In the genomic region with DNA sequence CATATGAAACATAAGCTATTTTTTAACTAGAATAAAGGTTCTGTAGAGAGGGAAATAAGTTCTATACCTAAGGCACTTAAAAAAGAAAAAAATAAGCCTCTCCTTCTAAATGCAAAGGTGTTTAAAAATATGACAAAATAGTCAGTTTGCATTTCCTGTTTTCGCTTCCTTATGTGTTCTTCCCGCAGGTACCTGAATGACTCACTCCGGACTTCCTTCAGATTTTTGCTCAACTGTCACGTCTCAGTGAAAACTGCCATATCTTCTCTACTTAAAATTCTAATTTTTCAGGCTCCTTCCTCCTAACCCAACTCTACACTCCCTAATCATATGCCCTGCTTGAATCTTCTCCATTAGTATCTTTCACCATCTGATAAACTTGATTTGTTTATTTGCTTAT, we compare ENCODE assay signal across 12 cellular contexts.
A peak's percentile ranks its signal among the peaks of the same experiment; 100 is the strongest.
DNase-seq lines count a peak whose midpoint lies in the region; ATAC-seq and TF ChIP-seq lines count a peak whose summit lies in the region.
"Had no signal": no experiment of that assay in that cellular context is flagged by ENCODE, and none has a peak within 500 bp of the region (broad histone marks: within the 10 kb centered on the region; RNA-seq: fewer than 3 reads in every experiment).

No MANE protein-coding gene starts in this region.

- H3K4me3 ChIP-seq in mammary epithelial cell (replicated peaks in 1 of 3; ENCODE audit: insufficient read depth in 1 of 3, low read depth in 2 of 3, low read length in 3 of 3) (no peak overlapping the region), lower lobe of right lung (no peak overlapping the region)
- H3K4me3 ChIP-seq: sigmoid colon had no signal

- H3K27me3 Mint-ChIP-seq in MCF 10A (ENCODE audit: insufficient read depth, unreplicated experiment), result peaks cover 21% of the 10 kb centered on the region
- no peaks in the 10 kb centered on the region for H3K27me3 Mint-ChIP-seq in activated T-helper 1 cell treated with anti-CD3 and anti-CD28 coated beads, Interleukin-12 subunit alpha, Interleukin-12 subunit beta, Interleukin-2, Interleukin-4 antibody, amounts not matched to agents 30 ng/mL and 10 ng/mL and 1 ng/mL, durations not matched to agents 14 hours and 24 hours and 36 hours (ENCODE audit: insufficient read depth)
- no peaks in the 10 kb centered on the region for H3K27me3 Mint-ChIP-seq in stimulated activated naive B cell treated with anti-CD40 and anti-IgM and Interleukin-4, amounts not matched to agents 10 μg/mL and 1 μg/mL and 100 μg/mL, for 72 hours

- BruUV-seq in MCF 10A (replicated peaks; lab: Mats Ljungman, UMichigan), result no TSS peak
- BruUV-seq in mammary epithelial cell (replicated peaks; lab: Mats Ljungman, UMichigan), result no TSS peak

- no peak overlapping the region for H3K4me3 Mint-ChIP-seq in MCF 10A (ENCODE audit: unreplicated experiment)
- H3K4me3 Mint-ChIP-seq in activated T-helper 1 cell treated with anti-CD3 and anti-CD28 coated beads, Interleukin-12 subunit alpha, Interleukin-12 subunit beta, Interleukin-2, Interleukin-4 antibody, amounts not matched to agents 30 ng/mL and 10 ng/mL and 1 ng/mL, durations not matched to agents 14 hours and 24 hours and 36 hours, result no peak overlapping the region
- H3K4me3 Mint-ChIP-seq in stimulated activated naive B cell treated with anti-CD40 and anti-IgM and Interleukin-4, amounts not matched to agents 10 μg/mL and 1 μg/mL and 100 μg/mL, for 72 hours, result no peak overlapping the region

- no peak overlapping the region for H3K4me2 ChIP-seq in mammary epithelial cell (ENCODE audit: insufficient read depth, low read depth, low read length)

- no peak overlapping the region for H3K27ac ChIP-seq in mammary epithelial cell (ENCODE audit: insufficient read depth, low read depth, low read length)
- H3K27ac ChIP-seq in lower lobe of right lung, result no peak overlapping the region
- H3K27ac ChIP-seq: sigmoid colon, WERI-Rb-1 had no signal

- no peaks in the 10 kb centered on the region for H4K20me1 ChIP-seq in mammary epithelial cell (ENCODE audit: insufficient read depth, low read length)

- H3K36me3 ChIP-seq in mammary epithelial cell (ENCODE audit: insufficient read depth, low read length) (no peaks in the 10 kb centered on the region), lower lobe of right lung (no peaks in the 10 kb centered on the region)
- H3K36me3 ChIP-seq: sigmoid colon, WERI-Rb-1 had no signal

- no peaks in the 10 kb centered on the region for H3K4me1 Mint-ChIP-seq in MCF 10A (ENCODE audit: insufficient read depth, unreplicated experiment)
- H3K4me1 Mint-ChIP-seq in activated T-helper 1 cell treated with anti-CD3 and anti-CD28 coated beads, Interleukin-12 subunit alpha, Interleukin-12 subunit beta, Interleukin-2, Interleukin-4 antibody, amounts not matched to agents 30 ng/mL and 10 ng/mL and 1 ng/mL, durations not matched to agents 14 hours and 24 hours and 36 hours (ENCODE audit: low read depth), result no peaks in the 10 kb centered on the region
- H3K4me1 Mint-ChIP-seq in stimulated activated naive B cell treated with anti-CD40 and anti-IgM and Interleukin-4, amounts not matched to agents 10 μg/mL and 1 μg/mL and 100 μg/mL, for 72 hours, result no peaks in the 10 kb centered on the region

- in situ Hi-C loops in mammary epithelial cell (cut with MboI; ENCODE audit: low sequenced_read_pairs in 2 of 2), result no loop called here

- no peak overlapping the region for H3K9ac ChIP-seq in mammary epithelial cell (ENCODE audit: insufficient read depth, low read length)

- ATAC-seq in HG02623 (IDR thresholded peaks at IDR 0.05; ENCODE audit: unreplicated experiment), result peak; percentile 87
- ATAC-seq in HG03432 (IDR thresholded peaks at IDR 0.05; ENCODE audit: unreplicated experiment), result peak; percentile 97
- no peak for ATAC-seq in lower lobe of right lung
- ATAC-seq in stimulated activated naive B cell treated with anti-CD40 and anti-IgM and Interleukin-4, amounts not matched to agents 10 μg/mL and 1 μg/mL and 100 μg/mL, for 72 hours (replicated peaks), result no peak
- ATAC-seq: Right ventricle myocardium inferior had no signal

- dilution Hi-C loops in mammary epithelial cell (cut with HindIII; ENCODE audit: low sequenced_read_pairs), result no loop called here

- no peaks in the 10 kb centered on the region for H3K36me3 Mint-ChIP-seq in MCF 10A (ENCODE audit: insufficient read depth, unreplicated experiment)
- H3K36me3 Mint-ChIP-seq in activated T-helper 1 cell treated with anti-CD3 and anti-CD28 coated beads, Interleukin-12 subunit alpha, Interleukin-12 subunit beta, Interleukin-2, Interleukin-4 antibody, amounts not matched to agents 30 ng/mL and 10 ng/mL and 1 ng/mL, durations not matched to agents 14 hours and 24 hours and 36 hours (ENCODE audit: low read depth), result no peaks in the 10 kb centered on the region
- H3K36me3 Mint-ChIP-seq in stimulated activated naive B cell treated with anti-CD40 and anti-IgM and Interleukin-4, amounts not matched to agents 10 μg/mL and 1 μg/mL and 100 μg/mL, for 72 hours, result no peaks in the 10 kb centered on the region

- H3K27me3 ChIP-seq in mammary epithelial cell (ENCODE audit: insufficient read depth, low read length) (no peaks in the 10 kb centered on the region), lower lobe of right lung (ENCODE audit: low read depth) (no peaks in the 10 kb centered on the region)
- H3K27me3 ChIP-seq: sigmoid colon had no signal

- CTCF ChIA-PET in MCF 10A (lab: Yijun Ruan, JAX), result no interaction called here
- CTCF ChIA-PET in mammary epithelial cell (lab: Charles Lee; ENCODE audit: low non-redundant PET), result no interaction called here

- no peak overlapping the region for H2AFZ ChIP-seq in mammary epithelial cell (ENCODE audit: low read depth, low read length)

- H3K9me3 Mint-ChIP-seq in MCF 10A (ENCODE audit: unreplicated experiment), result no peaks in the 10 kb centered on the region
- H3K9me3 Mint-ChIP-seq in activated T-helper 1 cell treated with anti-CD3 and anti-CD28 coated beads, Interleukin-12 subunit alpha, Interleukin-12 subunit beta, Interleukin-2, Interleukin-4 antibody, amounts not matched to agents 30 ng/mL and 10 ng/mL and 1 ng/mL, durations not matched to agents 14 hours and 24 hours and 36 hours, result no peaks in the 10 kb centered on the region
- no peaks in the 10 kb centered on the region for H3K9me3 Mint-ChIP-seq in stimulated activated naive B cell treated with anti-CD40 and anti-IgM and Interleukin-4, amounts not matched to agents 10 μg/mL and 1 μg/mL and 100 μg/mL, for 72 hours

- WGBS in mammary epithelial cell (ENCODE audit: low coverage, missing lambda C conversion rate), result 88% methylated on average over 4 of the region's 4 CpGs

- no peaks in the 10 kb centered on the region for H3K79me2 ChIP-seq in mammary epithelial cell (ENCODE audit: insufficient read depth, low read length)

- intact Hi-C loops in MCF 10A (cut with micrococcal nuclease) (no loop called here), mammary epithelial cell (cut with micrococcal nuclease) (no loop called here), lower lobe of right lung (cut with DNase I) (no loop called here)
- intact Hi-C loops in activated T-helper 1 cell treated with anti-CD3 and anti-CD28 coated beads, Interleukin-12 subunit alpha, Interleukin-12 subunit beta, Interleukin-2, Interleukin-4 antibody, amounts not matched to agents 30 ng/mL and 10 ng/mL and 1 ng/mL, durations not matched to agents 14 hours and 24 hours and 36 hours (cut with micrococcal nuclease), result no loop called here

- no peak overlapping the region for H3K27ac Mint-ChIP-seq in MCF 10A (ENCODE audit: low read depth, unreplicated experiment)
- no peak overlapping the region for H3K27ac Mint-ChIP-seq in activated T-helper 1 cell treated with anti-CD3 and anti-CD28 coated beads, Interleukin-12 subunit alpha, Interleukin-12 subunit beta, Interleukin-2, Interleukin-4 antibody, amounts not matched to agents 30 ng/mL and 10 ng/mL and 1 ng/mL, durations not matched to agents 14 hours and 24 hours and 36 hours
- no peak overlapping the region for H3K27ac Mint-ChIP-seq in stimulated activated naive B cell treated with anti-CD40 and anti-IgM and Interleukin-4, amounts not matched to agents 10 μg/mL and 1 μg/mL and 100 μg/mL, for 72 hours

- no peaks in the 10 kb centered on the region for H3K4me1 ChIP-seq in mammary epithelial cell (ENCODE audit: insufficient read depth, low read length)
- no peaks in the 10 kb centered on the region for H3K4me1 ChIP-seq in lower lobe of right lung
- H3K4me1 ChIP-seq: sigmoid colon had no signal

- TF ChIP-seq CTCF in MCF 10A (IDR thresholded peaks at IDR 0.05; ENCODE audit: unreplicated experiment) (no peak), mammary epithelial cell (conservative IDR thresholded peaks at IDR 0.05 in 1 of 2, IDR thresholded peaks at IDR 0.05 in 1 of 2; ENCODE audit: extremely low read depth in 1 of 2, insufficient read depth in 1 of 2, low read depth in 1 of 2, low read length in 2 of 2) (no peak), lower lobe of right lung (IDR thresholded peaks at IDR 0.05) (no peak)

- no peaks in the 10 kb centered on the region for H3K9me3 ChIP-seq in mammary epithelial cell (replicated peaks; ENCODE audit: insufficient read depth, low read length)
- H3K9me3 ChIP-seq in lower lobe of right lung, result no peaks in the 10 kb centered on the region
- H3K9me3 ChIP-seq: sigmoid colon had no signal

- peak; percentile 12 for DNase-seq in MCF 10A (ENCODE audit: unreplicated experiment)
- DNase-seq in mammary epithelial cell, result no peak
- DNase-seq in hippocampal formation (lab: John Stamatoyannopoulos, UW), result no peak
- no peak for DNase-seq in lower lobe of right lung
- DNase-seq in activated T-helper 1 cell treated with anti-CD3 and anti-CD28 coated beads, Interleukin-12 subunit alpha, Interleukin-12 subunit beta, Interleukin-2, Interleukin-4 antibody, amounts not matched to agents 30 ng/mL and 10 ng/mL and 1 ng/mL, durations not matched to agents 14 hours and 24 hours and 36 hours (ENCODE audit: low spot score), result no peak
- no peak for DNase-seq in stimulated activated naive B cell treated with anti-CD40 and anti-IgM and Interleukin-4, amounts not matched to agents 10 μg/mL and 1 μg/mL and 100 μg/mL, for 72 hours
- DNase-seq: IMR-90, sigmoid colon, WERI-Rb-1 had no signal

- POLR2A ChIA-PET in MCF 10A (lab: Yijun Ruan, JAX), result no interaction called here

Comparison
In these comparisons a context has a peak if more than half of its experiments do, and no peak if none do; other contexts are left out.
1. ATAC-seq: peak in HG02623 (single experiment) and HG03432 (single experiment); none in lower lobe of right lung (0 of 2) and stimulated activated naive B cell treated with anti-CD40 and anti-IgM and Interleukin-4, amounts not matched to agents 10 μg/mL and 1 μg/mL and 100 μg/mL, for 72 hours (0 of 2).